In the genomic region with DNA sequence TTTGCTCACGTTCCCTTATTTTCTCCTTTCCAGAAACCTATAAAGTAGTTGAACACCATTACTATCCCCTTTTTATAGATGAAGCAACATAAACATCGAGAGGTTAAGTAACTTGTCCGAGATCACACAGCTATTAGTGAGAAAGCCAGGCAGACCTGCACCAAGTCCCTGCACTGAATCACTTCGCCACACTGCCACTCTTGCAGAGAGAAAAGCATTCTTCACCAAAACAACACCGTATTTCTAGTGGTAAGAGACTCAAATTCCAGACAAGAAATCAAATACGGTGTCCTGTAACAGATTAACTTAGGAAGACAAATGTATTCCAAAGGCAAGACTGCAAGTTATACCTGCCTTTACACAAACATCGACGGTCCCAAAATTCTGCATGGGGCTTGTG, we compare ENCODE assay signal across 16 cellular contexts.
DNase-seq lines count a peak whose midpoint lies in the region; ATAC-seq and TF ChIP-seq lines count a peak whose summit lies in the region.
"Had no signal": no experiment of that assay in that cellular context is flagged by ENCODE, and none has a peak within 500 bp of the region (broad histone marks: within the 10 kb centered on the region; RNA-seq: fewer than 3 reads in every experiment).

No MANE protein-coding gene starts in this region.

- H3K4me1 Mint-ChIP-seq in nephron progenitor cell = peaks cover 24% of the 10 kb centered on the region
- peaks cover 12 to 26% of the 10 kb centered on the region in 2 donors for H3K4me1 Mint-ChIP-seq in immature natural killer cell

- ATAC-seq in thoracic aorta (ENCODE audit: insufficient number of reproducible peaks, low FRiP score, low read depth) (no peak), GM19463 (IDR thresholded peaks at IDR 0.05; ENCODE audit: unreplicated experiment) (no peak)

- H3K79me2 ChIP-seq in OCI-LY7 (ENCODE audit: insufficient read depth, low read depth, low read length) = no peaks in the 10 kb centered on the region

- H3K4me3 Mint-ChIP-seq in nephron progenitor cell (no peak overlapping the region), immature natural killer cell (no peak overlapping the region)
- H3K4me3 Mint-ChIP-seq: CD4-positive, alpha-beta memory T cell had no signal

- peaks cover 3% of the 10 kb centered on the region for H3K9me3 Mint-ChIP-seq in nephron progenitor cell
- H3K9me3 Mint-ChIP-seq in immature natural killer cell = no peaks in the 10 kb centered on the region
- H3K9me3 Mint-ChIP-seq: CD4-positive, alpha-beta memory T cell had no signal

- DNase-seq in ascending aorta (ENCODE audit: low spot score in 2 of 2) (no peak), nephron progenitor cell (no peak), thoracic aorta (ENCODE audit: low spot score) (no peak), OCI-LY7 (ENCODE audit: low spot score) (no peak), immature natural killer cell (no peak)
- DNase-seq: C1 segment of cervical spinal cord; Calu3; CD4-positive, alpha-beta memory T cell; COR-L47; DMS53; DMS79 treated with DMSO at 0.1 percent for 48 hours; GF-D8; GM23248; H7; HCEC 1CT had no signal

- H3K27me3 ChIP-seq in ascending aorta (no peaks in the 10 kb centered on the region), thoracic aorta (replicated peaks; ENCODE audit: insufficient read depth) (no peaks in the 10 kb centered on the region)

- POLR2A ChIA-PET in OCI-LY7 (lab: Charles Lee) = interaction anchor here (0.7 kb wide), 1 partner anchor 39 kb away, joined by 3 read pairs; no protein-coding TSS in a partner anchor

- no peak overlapping the region for H3K4me2 ChIP-seq in OCI-LY7 (ENCODE audit: low read length)

- CTCF ChIA-PET in OCI-LY7 (lab: Charles Lee; ENCODE audit: unreplicated experiment) = no interaction called here

- no peak overlapping the region for H2AFZ ChIP-seq in OCI-LY7 (ENCODE audit: low read length)
- H2AFZ ChIP-seq: GM23248 had no signal

- BruUV-seq in OCI-LY7 (replicated peaks; lab: Mats Ljungman, UMichigan) = no TSS peak

- peaks cover 11% of the 10 kb centered on the region for H3K27me3 Mint-ChIP-seq in nephron progenitor cell (ENCODE audit: low read depth, poor library complexity)
- H3K27me3 Mint-ChIP-seq in immature natural killer cell (ENCODE audit: low read depth in 3 of 3) = peaks cover 3 to 12% (median 4%) of the 10 kb centered on the region in 3 donors

- H3K4me3 ChIP-seq in ascending aorta = no peak overlapping the region
- H3K4me3 ChIP-seq in thoracic aorta = no peak overlapping the region
- no peak overlapping the region for H3K4me3 ChIP-seq in OCI-LY7 (ENCODE audit: low read depth, low read length, poor library complexity, severe bottlenecking)
- H3K4me3 ChIP-seq: GM23248 had no signal

- no peaks in the 10 kb centered on the region for H3K36me3 ChIP-seq in ascending aorta
- H3K36me3 ChIP-seq in thoracic aorta = no peaks in the 10 kb centered on the region
- no peaks in the 10 kb centered on the region for H3K36me3 ChIP-seq in OCI-LY7 (ENCODE audit: insufficient read depth, low read length)

- H3K27ac ChIP-seq in ascending aorta (peak overlapping the region; percentile 76 to 78), thoracic aorta (peak overlapping the region; percentile 19 to 66), OCI-LY7 (ENCODE audit: low read depth, low read length, poor library complexity, severe bottlenecking) (no peak overlapping the region)
- H3K27ac ChIP-seq: GM23248 had no signal

- no peaks in the 10 kb centered on the region for H3K9me2 ChIP-seq in OCI-LY7 (ENCODE audit: insufficient read depth, low read length)

- no peak for TF ChIP-seq CTCF in ascending aorta (IDR thresholded peaks at IDR 0.05)
- TF ChIP-seq CTCF in nephron progenitor cell (IDR thresholded peaks at IDR 0.05) = no peak
- no peak for TF ChIP-seq CTCF in thoracic aorta (IDR thresholded peaks at IDR 0.05)
- TF ChIP-seq CTCF in OCI-LY7 (conservative IDR thresholded peaks at IDR 0.05; ENCODE audit: low read length) = no peak

- H3K27ac Mint-ChIP-seq in nephron progenitor cell = peak overlapping the region; percentile 85
- H3K27ac Mint-ChIP-seq in immature natural killer cell = peak overlapping the region in 1 of 6 donors; percentile 4

- intact Hi-C loops in ascending aorta (cut with DNase I) (no loop called here), OCI-LY7 (cut with micrococcal nuclease; ENCODE audit: unreplicated experiment) (no loop called here)

- H3K36me3 Mint-ChIP-seq in nephron progenitor cell (ENCODE audit: low read depth) = peaks cover under 1% of the 10 kb centered on the region
- no peaks in the 10 kb centered on the region for H3K36me3 Mint-ChIP-seq in immature natural killer cell
- H3K36me3 Mint-ChIP-seq: CD4-positive, alpha-beta memory T cell had no signal

- H3K9me3 ChIP-seq in ascending aorta (no peaks in the 10 kb centered on the region), thoracic aorta (no peaks in the 10 kb centered on the region), OCI-LY7 (ENCODE audit: low read length) (no peaks in the 10 kb centered on the region)

- H3K4me1 ChIP-seq in ascending aorta (peaks cover 0 to 17% of the 10 kb centered on the region in 2 donors), thoracic aorta (ENCODE audit: control insufficient read depth in 1 of 2, low read depth in 2 of 2) (peaks cover 4 to 51% of the 10 kb centered on the region in 2 donors), OCI-LY7 (ENCODE audit: insufficient read depth, low read length, poor library complexity, severe bottlenecking) (peaks cover 7% of the 10 kb centered on the region)

- no peaks in the 10 kb centered on the region for H4K20me1 ChIP-seq in OCI-LY7 (ENCODE audit: insufficient read depth, low read length)
